11 cellular contexts compared by ENCODE assay signal in genomic region chr11:119493712-119494111, GRCh38.
DNase-seq lines count a peak whose midpoint lies in the region; ATAC-seq and TF ChIP-seq lines count a peak whose summit lies in the region.
"Had no signal": no experiment of that assay in that cellular context is flagged by ENCODE, and none has a peak within 500 bp of the region (broad histone marks: within the 10 kb centered on the region; RNA-seq: fewer than 3 reads in every experiment).

No MANE protein-coding gene starts in this region.

- TF ChIP-seq CTCF in cardiac muscle cell (IDR thresholded peaks at IDR 0.05; ENCODE audit: low read depth, low read length) (no peak), left ventricle myocardium inferior (IDR thresholded peaks at IDR 0.05; ENCODE audit: borderline replicate concordance) (no peak), RWPE2 (IDR thresholded peaks at IDR 0.05; ENCODE audit: poor library complexity, severe bottlenecking) (no peak), fibroblast of the aortic adventitia (IDR thresholded peaks at IDR 0.05; ENCODE audit: insufficient read depth, low read length) (no peak), thyroid gland (IDR thresholded peaks at IDR 0.05) (no peak)

- intact Hi-C loops in left ventricle myocardium inferior (cut with micrococcal nuclease) = no loop called here
- intact Hi-C loops in thyroid gland (cut with DNase I) = no loop called here

- H3K27me3 ChIP-seq in cardiac muscle cell (peaks cover 21% of the 10 kb centered on the region), left ventricle myocardium inferior (ENCODE audit: low read depth) (peaks cover 55% of the 10 kb centered on the region), RWPE2 (ENCODE audit: insufficient read depth, poor library complexity, severe bottlenecking) (no peaks in the 10 kb centered on the region), thyroid gland (no peaks in the 10 kb centered on the region)

- H3K36me3 ChIP-seq in cardiac muscle cell (no peaks in the 10 kb centered on the region), left ventricle myocardium inferior (no peaks in the 10 kb centered on the region), RWPE2 (ENCODE audit: low read depth) (no peaks in the 10 kb centered on the region), thyroid gland (no peaks in the 10 kb centered on the region)

- no peaks in the 10 kb centered on the region for H3K4me1 ChIP-seq in cardiac muscle cell (ENCODE audit: low read depth)
- no peaks in the 10 kb centered on the region for H3K4me1 ChIP-seq in left ventricle myocardium inferior
- H3K4me1 ChIP-seq in RWPE2 (ENCODE audit: insufficient read depth, poor library complexity, severe bottlenecking) = no peaks in the 10 kb centered on the region
- H3K4me1 ChIP-seq in thyroid gland = no peaks in the 10 kb centered on the region

- peak; percentile 39 to 84 for DNase-seq in cardiac muscle cell (ENCODE audit: low read depth in 1 of 2, low spot score in 1 of 2)
- DNase-seq in left ventricle myocardium inferior = no peak
- no peak for DNase-seq in RWPE2 (ENCODE audit: low spot score)
- DNase-seq in fibroblast of the aortic adventitia (ENCODE audit: low read depth) = peak; percentile 36
- peak; percentile 51 to 71 for DNase-seq in thyroid gland
- DNase-seq in NCI-H2196 treated with DMSO at 0.1 percent for 48 hours (lab: John Stamatoyannopoulos, UW; ENCODE audit: unreplicated experiment) = no peak
- no peak for DNase-seq in Ammon's horn (ENCODE audit: low spot score)
- no peak for DNase-seq in NCI-H2081 (lab: John Stamatoyannopoulos, UW)
- DNase-seq: MV-4-11, T-helper 1 cell had no signal

- peak; percentile 41; the same call in 1 of the 3 replicates for ATAC-seq in RWPE2 (ENCODE audit: low read depth)
- ATAC-seq: natural killer cell treated with Interleukin-12 subunit alpha and Interleukin-12 subunit beta and Interleukin-15 and Interleukin-18, amount 100 ng/mL, for 72 hours had no signal

- H3K9me3 ChIP-seq in cardiac muscle cell (ENCODE audit: low read depth) (no peaks in the 10 kb centered on the region), left ventricle myocardium inferior (replicated peaks) (no peaks in the 10 kb centered on the region), RWPE2 (ENCODE audit: severe bottlenecking) (no peaks in the 10 kb centered on the region), thyroid gland (no peaks in the 10 kb centered on the region)

- no peak overlapping the region for H3K27ac ChIP-seq in cardiac muscle cell
- H3K27ac ChIP-seq in left ventricle myocardium inferior (replicated peaks) = no peak overlapping the region
- no peak overlapping the region for H3K27ac ChIP-seq in RWPE2 (ENCODE audit: poor library complexity, severe bottlenecking)
- no peak overlapping the region for H3K27ac ChIP-seq in thyroid gland

- H3K4me3 ChIP-seq in cardiac muscle cell = no peak overlapping the region
- H3K4me3 ChIP-seq in left ventricle myocardium inferior = no peak overlapping the region
- H3K4me3 ChIP-seq in RWPE2 (ENCODE audit: severe bottlenecking) = no peak overlapping the region
- no peak overlapping the region for H3K4me3 ChIP-seq in fibroblast of the aortic adventitia (ENCODE audit: low read depth, low read length)
- no peak overlapping the region for H3K4me3 ChIP-seq in thyroid gland (replicated peaks in 1 of 3)

- 50 to 63% methylated on average over 3 to 4 of the region's 4 CpGs for WGBS in thyroid gland, 2 donors

- no peak for TF ChIP-seq POLR2A in thyroid gland (IDR thresholded peaks at IDR 0.05)

Comparison
In these comparisons a context has a peak if more than half of its experiments do, and no peak if none do; other contexts are left out.
1. DNase-seq: peak in cardiac muscle cell (2 of 2), fibroblast of the aortic adventitia (single experiment) and thyroid gland (2 of 2); none in left ventricle myocardium inferior (single experiment), RWPE2 (single experiment), NCI-H2196 treated with DMSO at 0.1 percent for 48 hours (single experiment), Ammon's horn (single experiment) and NCI-H2081 (0 of 2).